1 cellular context compared by ENCODE assay signal in genomic region chr12:60684988-60685655, GRCh38.
TF ChIP-seq lines count a peak whose summit lies in the region.

No MANE protein-coding gene starts in this region.

TF ChIP-seq in neural cell, 6 proteins besides CTCF, POLR2A, EP300 and RAD21 (continued from another document):
- TF ChIP-seq REST (IDR thresholded peaks at IDR 0.05; ENCODE audit: borderline replicate concordance) (no peak), SMC3 (conservative IDR thresholded peaks at IDR 0.05; ENCODE audit: poor library complexity) (peak; percentile 20), EZH2 (IDR thresholded peaks at IDR 0.05; ENCODE audit: borderline replicate concordance, insufficient read depth, low read length, poor library complexity, severe bottlenecking) (no peak), POLR2AphosphoS5 (IDR thresholded peaks at IDR 0.05) (no peak), MXI1 (conservative IDR thresholded peaks at IDR 0.05; ENCODE audit: poor library complexity, severe bottlenecking) (no peak)
